In genomic region chr17:29546834-29547233, GRCh38 we compare ENCODE assay signal across 17 cellular contexts.
"Had no signal": no experiment of that assay in that cellular context is flagged by ENCODE, and none has a peak within 500 bp of the region (broad histone marks: within the 10 kb centered on the region; RNA-seq: fewer than 3 reads in every experiment).

No MANE protein-coding gene starts in this region.

- H3K9me3 Mint-ChIP-seq: activated naive CD4-positive, alpha-beta T cell treated with anti-CD3 and anti-CD28 coated beads, Interleukin-2, amount 50 U/mL, for 24 hours; neural progenitor cell; stimulated activated naive CD8-positive, alpha-beta T cell treated with anti-CD3 and anti-CD28 coated beads, Interleukin-15, Interleukin-2, amounts not matched to agents 100 ng/mL and 50 ng/mL, for 24 hours; T-helper 2 cell treated with Interferon-gamma antibody and Interleukin-4, amounts not matched to agents 5 μg/mL and 100 μg/mL, for 36 hours had no signal

- H3K27ac Mint-ChIP-seq: activated naive CD4-positive, alpha-beta T cell treated with anti-CD3 and anti-CD28 coated beads, Interleukin-2, amount 50 U/mL, for 24 hours; neural progenitor cell; stimulated activated naive CD8-positive, alpha-beta T cell treated with anti-CD3 and anti-CD28 coated beads, Interleukin-15, Interleukin-2, amounts not matched to agents 100 ng/mL and 50 ng/mL, for 24 hours; T-helper 2 cell treated with Interferon-gamma antibody and Interleukin-4, amounts not matched to agents 5 μg/mL and 100 μg/mL, for 36 hours had no signal

- H3K27me3 ChIP-seq: brain microvascular endothelial cell, foreskin keratinocyte, neural progenitor cell, pancreas, upper lobe of left lung had no signal

- ATAC-seq: foreskin keratinocyte had no signal

- H3K9ac ChIP-seq: neural progenitor cell had no signal

- DNase-seq: activated T-cell treated with anti-CD3 and anti-CD28 coated beads for 4 hours; amygdala; brain microvascular endothelial cell; cerebellar nuclear complex; dermis blood vessel endothelial cell; foreskin keratinocyte; head of caudate nucleus; islet precursor cell; left ventricle myocardium inferior; pancreas; stimulated activated CD4-positive, alpha-beta T cell treated with anti-CD3 and anti-CD28 coated beads, Interleukin-15, amount 100 ng/mL, for 24 hours; stimulated activated CD4-positive, alpha-beta T cell treated with anti-CD3 and anti-CD28 coated beads, Interleukin-4, amount 100 ng/mL, for 24 hours; upper lobe of left lung had no signal

- H3K27me3 Mint-ChIP-seq: activated naive CD4-positive, alpha-beta T cell treated with anti-CD3 and anti-CD28 coated beads, Interleukin-2, amount 50 U/mL, for 24 hours; stimulated activated naive CD8-positive, alpha-beta T cell treated with anti-CD3 and anti-CD28 coated beads, Interleukin-15, Interleukin-2, amounts not matched to agents 100 ng/mL and 50 ng/mL, for 24 hours had no signal

- H3K4me1 Mint-ChIP-seq: activated naive CD4-positive, alpha-beta T cell treated with anti-CD3 and anti-CD28 coated beads, Interleukin-2, amount 50 U/mL, for 24 hours had no signal

- H3K9me3 ChIP-seq: left ventricle myocardium inferior, pancreas, upper lobe of left lung had no signal

- H3K4me2 ChIP-seq: neural progenitor cell had no signal

- H2AFZ ChIP-seq: neural progenitor cell had no signal

- H3K4me3 ChIP-seq: left ventricle myocardium inferior, neural progenitor cell, pancreas, upper lobe of left lung had no signal

- H3K4me1 ChIP-seq: foreskin keratinocyte, neural progenitor cell, pancreas had no signal

- H3K27ac ChIP-seq: brain microvascular endothelial cell, foreskin keratinocyte, left ventricle myocardium inferior, neural progenitor cell, pancreas, upper lobe of left lung had no signal

- H3K4me3 Mint-ChIP-seq: activated naive CD4-positive, alpha-beta T cell treated with anti-CD3 and anti-CD28 coated beads, Interleukin-2, amount 50 U/mL, for 24 hours; neural progenitor cell; stimulated activated naive CD8-positive, alpha-beta T cell treated with anti-CD3 and anti-CD28 coated beads, Interleukin-15, Interleukin-2, amounts not matched to agents 100 ng/mL and 50 ng/mL, for 24 hours; T-helper 2 cell treated with Interferon-gamma antibody and Interleukin-4, amounts not matched to agents 5 μg/mL and 100 μg/mL, for 36 hours had no signal
